17 cellular contexts compared by ENCODE assay signal in genomic region chr10:72076756-72077155, GRCh38. TPM values are rescaled to one million over a fixed set of nuclear protein-coding genes. Genes with fewer than 3 reads are reported as not detected.
DNase-seq lines count a peak whose midpoint lies in the region; ATAC-seq and TF ChIP-seq lines count a peak whose summit lies in the region.
"Had no signal": no experiment of that assay in that cellular context is flagged by ENCODE, and none has a peak within 500 bp of the region (broad histone marks: within the 10 kb centered on the region; RNA-seq: fewer than 3 reads in every experiment).

No MANE protein-coding gene starts in this region.

- H3K36me3 Mint-ChIP-seq in activated naive CD4-positive, alpha-beta T cell treated with anti-CD3 and anti-CD28 coated beads for 36 hours (ENCODE audit: low read depth), result peaks cover 35% of the 10 kb centered on the region
- H3K36me3 Mint-ChIP-seq in T-cell, result peaks cover 29% of the 10 kb centered on the region
- peaks cover 12% of the 10 kb centered on the region for H3K36me3 Mint-ChIP-seq in stimulated activated memory B cell treated with anti-CD40 and anti-IgM and Interleukin-4, amounts not matched to agents 10 μg/mL and 1 μg/mL and 100 μg/mL, for 72 hours
- no peaks in the 10 kb centered on the region for H3K36me3 Mint-ChIP-seq in Caco-2 (ENCODE audit: insufficient read depth, unreplicated experiment)
- H3K36me3 Mint-ChIP-seq: WTC11 had no signal

- no peak for ATAC-seq in T-cell (replicated peaks in 1 of 4)
- ATAC-seq in stimulated activated memory B cell treated with anti-CD40 and anti-IgM and Interleukin-4, amounts not matched to agents 10 μg/mL and 1 μg/mL and 100 μg/mL, for 72 hours, result no peak
- ATAC-seq: sciatic nerve, WTC11 had no signal

- H3K27ac Mint-ChIP-seq in activated naive CD4-positive, alpha-beta T cell treated with anti-CD3 and anti-CD28 coated beads for 36 hours, result peak overlapping the region; percentile 82
- H3K27ac Mint-ChIP-seq in T-cell (peak overlapping the region; percentile 85 to 91), Caco-2 (ENCODE audit: unreplicated experiment) (no peak overlapping the region)
- H3K27ac Mint-ChIP-seq in stimulated activated memory B cell treated with anti-CD40 and anti-IgM and Interleukin-4, amounts not matched to agents 10 μg/mL and 1 μg/mL and 100 μg/mL, for 72 hours, result peak overlapping the region; percentile 59
- H3K27ac Mint-ChIP-seq: WTC11 had no signal

- H3K27me3 Mint-ChIP-seq in activated naive CD4-positive, alpha-beta T cell treated with anti-CD3 and anti-CD28 coated beads for 36 hours (ENCODE audit: low read depth), result no peaks in the 10 kb centered on the region
- no peaks in the 10 kb centered on the region for H3K27me3 Mint-ChIP-seq in T-cell
- no peaks in the 10 kb centered on the region for H3K27me3 Mint-ChIP-seq in stimulated activated memory B cell treated with anti-CD40 and anti-IgM and Interleukin-4, amounts not matched to agents 10 μg/mL and 1 μg/mL and 100 μg/mL, for 72 hours
- H3K27me3 Mint-ChIP-seq in Caco-2 (ENCODE audit: insufficient read depth, unreplicated experiment), result no peaks in the 10 kb centered on the region

- no peak for DNase-seq in activated naive CD4-positive, alpha-beta T cell treated with anti-CD3 and anti-CD28 coated beads for 36 hours
- DNase-seq in activated naive CD4-positive, alpha-beta T cell (lab: John Stamatoyannopoulos, UW), result no peak
- no peak for DNase-seq in T-cell
- DNase-seq in cerebellum (ENCODE audit: low spot score), result peak; percentile 5
- DNase-seq in SK-N-DZ (ENCODE audit: low spot score), result no peak
- DNase-seq in Caco-2, result no peak
- DNase-seq: activated gamma-delta T cell, HCEC 1CT, MG63, NCI-H510A, T-helper 9 cell had no signal

- BruUV-seq in Caco-2 (replicated peaks; lab: Mats Ljungman, UMichigan), result no TSS peak

- H3K4me3 ChIP-seq in Caco-2 (ENCODE audit: low read depth, low read length), result no peak overlapping the region
- H3K4me3 ChIP-seq: ascending aorta, MG63, SK-N-MC, vagina had no signal

- POLR2A ChIA-PET in T-cell (lab: Charles Lee), result interaction anchor here (0.5 to 1.1 kb wide), 3 partner anchors 46 to 48 kb away, joined by 5 to 6 read pairs (median 6); no protein-coding TSS in a partner anchor
- POLR2A ChIA-PET in Caco-2 (lab: Charles Lee), result interaction anchor here (0.7 kb wide), 1 partner anchor 197 kb away, joined by 3 read pairs; the partner anchor contains the start of gene DDIT4

- intact Hi-C loops in activated naive CD4-positive, alpha-beta T cell treated with anti-CD3 and anti-CD28 coated beads for 36 hours (cut with micrococcal nuclease), result no loop called here
- intact Hi-C loops in Caco-2 (cut with micrococcal nuclease; ENCODE audit: unreplicated experiment), result no loop called here

- peaks cover 81% of the 10 kb centered on the region for H3K4me1 Mint-ChIP-seq in activated naive CD4-positive, alpha-beta T cell treated with anti-CD3 and anti-CD28 coated beads for 36 hours (ENCODE audit: low read depth)
- H3K4me1 Mint-ChIP-seq in T-cell (peaks cover 90 to 95% (median 92%) of the 10 kb centered on the region in 3 donors), Caco-2 (ENCODE audit: low read depth, unreplicated experiment) (peaks cover 18% of the 10 kb centered on the region)
- H3K4me1 Mint-ChIP-seq in stimulated activated memory B cell treated with anti-CD40 and anti-IgM and Interleukin-4, amounts not matched to agents 10 μg/mL and 1 μg/mL and 100 μg/mL, for 72 hours, result peaks cover 87% of the 10 kb centered on the region

- no peaks in the 10 kb centered on the region for H3K36me3 ChIP-seq in Caco-2 (ENCODE audit: control insufficient read depth, insufficient read depth, low read length)
- H3K36me3 ChIP-seq: ascending aorta, MG63, vagina had no signal

- no peaks in the 10 kb centered on the region for H3K9me3 Mint-ChIP-seq in activated naive CD4-positive, alpha-beta T cell treated with anti-CD3 and anti-CD28 coated beads for 36 hours
- no peaks in the 10 kb centered on the region for H3K9me3 Mint-ChIP-seq in T-cell
- no peaks in the 10 kb centered on the region for H3K9me3 Mint-ChIP-seq in stimulated activated memory B cell treated with anti-CD40 and anti-IgM and Interleukin-4, amounts not matched to agents 10 μg/mL and 1 μg/mL and 100 μg/mL, for 72 hours
- no peaks in the 10 kb centered on the region for H3K9me3 Mint-ChIP-seq in Caco-2 (ENCODE audit: unreplicated experiment)

- CTCF ChIA-PET in activated naive CD4-positive, alpha-beta T cell treated with anti-CD3 and anti-CD28 coated beads for 36 hours (lab: Charles Lee), result interaction anchor here (0.7 to 3.2 kb wide), 4 partner anchors 19 to 263 kb away, joined by 3 to 12 read pairs (median 4); no protein-coding TSS in a partner anchor
- CTCF ChIA-PET in T-cell (lab: Charles Lee), result interaction anchor here in 1 of 2 donors (1.8 kb wide), 1 partner anchor 28 kb away, joined by 8 read pairs; no protein-coding TSS in a partner anchor
- CTCF ChIA-PET in Caco-2 (lab: Charles Lee), result no interaction called here

- H3K27me3 ChIP-seq in Caco-2 (replicated peaks; ENCODE audit: control insufficient read depth, insufficient read depth, low read length), result no peaks in the 10 kb centered on the region
- H3K27me3 ChIP-seq: ascending aorta, MG63, vagina had no signal

- no peak for TF ChIP-seq CTCF in Caco-2 (IDR thresholded peaks at IDR 0.05; ENCODE audit: insufficient read depth in 1 of 2, low read depth in 1 of 2, low read length in 1 of 2, severe bottlenecking in 1 of 2, unreplicated experiment in 1 of 2)

- H3K4me3 Mint-ChIP-seq in activated naive CD4-positive, alpha-beta T cell treated with anti-CD3 and anti-CD28 coated beads for 36 hours, result no peak overlapping the region
- H3K4me3 Mint-ChIP-seq in T-cell, result peak overlapping the region; percentile 17 to 96 (median 49)
- H3K4me3 Mint-ChIP-seq in stimulated activated memory B cell treated with anti-CD40 and anti-IgM and Interleukin-4, amounts not matched to agents 10 μg/mL and 1 μg/mL and 100 μg/mL, for 72 hours, result no peak overlapping the region
- no peak overlapping the region for H3K4me3 Mint-ChIP-seq in Caco-2 (ENCODE audit: unreplicated experiment)
- H3K4me3 Mint-ChIP-seq: WTC11 had no signal

- no peaks in the 10 kb centered on the region for H3K9me3 ChIP-seq in Caco-2
- H3K9me3 ChIP-seq: ascending aorta, MG63, vagina had no signal

- H3K4me1 ChIP-seq in Caco-2, result peaks cover 13% of the 10 kb centered on the region
- H3K4me1 ChIP-seq: ascending aorta, vagina had no signal

RNA-seq across cellular contexts. Expression of gene SPOCK2, which starts 11.6 kb away (rescaled TPM):
- 100 to 1,000 TPM; 205 to 208 TPM for total RNA-seq in activated naive CD4-positive, alpha-beta T cell treated with anti-CD3 and anti-CD28 coated beads for 36 hours
- total RNA-seq in T-cell (100 to 1,000 TPM; 501 to 684 (median 547) TPM), cerebellum (118 TPM), Caco-2 (2022) (1.6 and 3.0 TPM in 2 replicates)
- polyA plus RNA-seq in SK-N-DZ (2014; cell fraction: cytosol; rRNA removed), result 0.44 and 0.53 TPM in 2 replicates
- 0.38 TPM in 1 of 2 replicates, not detected in the other for polyA plus RNA-seq in SK-N-DZ (2014; cell fraction: nucleus; rRNA removed)

Comparison
In these comparisons a context has a peak if more than half of its experiments do, and no peak if none do; other contexts are left out.
1. H3K4me3 Mint-ChIP-seq: peak in T-cell (3 of 3); none in activated naive CD4-positive, alpha-beta T cell treated with anti-CD3 and anti-CD28 coated beads for 36 hours (single experiment), stimulated activated memory B cell treated with anti-CD40 and anti-IgM and Interleukin-4, amounts not matched to agents 10 μg/mL and 1 μg/mL and 100 μg/mL, for 72 hours (single experiment) and Caco-2 (single experiment).
2. RNA of gene SPOCK2, which starts 11.6 kb away (total RNA-seq): 501 to 684 TPM in T-cell, 205 to 208 TPM in activated naive CD4-positive, alpha-beta T cell treated with anti-CD3 and anti-CD28 coated beads for 36 hours and 118 TPM in cerebellum (single experiment); 1.6 to 3.0 TPM in Caco-2; every median in the first group is over 10 times any median in the second.